ENCODE assay signal across 16 cellular contexts in the genomic region with DNA sequence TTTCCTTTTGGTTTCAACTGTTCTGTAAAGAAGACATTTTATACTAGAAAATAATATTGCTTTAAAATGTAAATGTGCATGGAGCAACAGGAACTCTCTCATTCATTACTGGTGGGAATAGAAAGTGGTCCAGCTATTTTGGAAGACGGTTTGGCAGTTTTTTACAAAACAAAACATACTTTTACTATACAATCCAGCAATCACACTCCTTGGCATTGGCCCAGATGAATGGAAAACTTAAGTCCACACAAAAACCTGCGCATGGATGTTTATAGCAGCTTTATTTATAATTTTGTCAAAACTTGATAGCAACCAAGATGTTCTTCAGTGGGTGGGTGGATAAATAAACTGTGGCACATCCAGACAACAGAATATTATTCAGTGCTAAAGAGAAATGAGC. TPM values are rescaled to one million over a fixed set of nuclear protein-coding genes. Genes with fewer than 3 reads are reported as not detected.
"Had no signal": no experiment of that assay in that cellular context is flagged by ENCODE, and none has a peak within 500 bp of the region (broad histone marks: within the 10 kb centered on the region; RNA-seq: fewer than 3 reads in every experiment).

No MANE protein-coding gene starts in this region.

- H3K4me1 ChIP-seq: right lobe of liver, upper lobe of right lung had no signal

- DNase-seq: activated CD4-positive, alpha-beta T cell treated with anti-CD3 and anti-CD28 coated beads for 4 hours; activated CD8-positive, alpha-beta memory T cell treated with anti-CD3 and anti-CD28 coated beads, Interleukin-2, amount 50 U/mL, for 4 hours; activated CD8-positive, alpha-beta T cell treated with anti-CD3 and anti-CD28 coated beads for 36 hours; activated naive CD8-positive, alpha-beta T cell treated with anti-CD3 and anti-CD28 coated beads, Interleukin-2, amount 10 ng/mL, durations not matched to agents 7 days and 5 days; activated T-cell treated with anti-CD3 and anti-CD28 coated beads, Interleukin-2, amount 50 U/mL, for 72 hours; cortex of kidney; effector CD8-positive, alpha-beta T cell; immature natural killer cell; naive thymus-derived CD4-positive, alpha-beta T cell; right lobe of liver; stimulated activated CD4-positive, alpha-beta T cell treated with anti-CD3 and anti-CD28 coated beads, Interleukin-12 subunit alpha, Interleukin-12 subunit beta, amount 100 ng/mL, for 4 hours; stimulated activated naive CD4-positive, alpha-beta T cell; T1000; upper lobe of right lung had no signal

- H3K4me3 ChIP-seq: right lobe of liver, suprapubic skin, upper lobe of right lung had no signal

- H3K36me3 ChIP-seq: right lobe of liver, suprapubic skin, upper lobe of right lung had no signal

- H3K4me3 Mint-ChIP-seq: activated CD8-positive, alpha-beta T cell treated with anti-CD3 and anti-CD28 coated beads for 36 hours; activated naive CD8-positive, alpha-beta T cell treated with anti-CD3 and anti-CD28 coated beads, Interleukin-2, amount 10 ng/mL, durations not matched to agents 7 days and 5 days; activated T-cell treated with anti-CD3 and anti-CD28 coated beads, Interleukin-2, amount 50 U/mL, for 72 hours; immature natural killer cell had no signal

- H3K27ac Mint-ChIP-seq: activated CD8-positive, alpha-beta T cell treated with anti-CD3 and anti-CD28 coated beads for 36 hours; activated naive CD8-positive, alpha-beta T cell treated with anti-CD3 and anti-CD28 coated beads, Interleukin-2, amount 10 ng/mL, durations not matched to agents 7 days and 5 days; activated T-cell treated with anti-CD3 and anti-CD28 coated beads, Interleukin-2, amount 50 U/mL, for 72 hours; immature natural killer cell; naive thymus-derived CD4-positive, alpha-beta T cell; progenitor cell of endocrine pancreas had no signal

- ATAC-seq: activated CD8-positive, alpha-beta T cell treated with anti-CD3 and anti-CD28 coated beads for 36 hours; naive thymus-derived CD4-positive, alpha-beta T cell had no signal

- H3K9me3 ChIP-seq: right lobe of liver, suprapubic skin, upper lobe of right lung had no signal

- H3K27ac ChIP-seq: right lobe of liver, suprapubic skin, upper lobe of right lung had no signal

- H3K27me3 ChIP-seq: right lobe of liver, suprapubic skin had no signal

- H3K4me1 Mint-ChIP-seq: immature natural killer cell had no signal

- H3K9me3 Mint-ChIP-seq: activated CD8-positive, alpha-beta T cell treated with anti-CD3 and anti-CD28 coated beads for 36 hours; activated naive CD8-positive, alpha-beta T cell treated with anti-CD3 and anti-CD28 coated beads, Interleukin-2, amount 10 ng/mL, durations not matched to agents 7 days and 5 days; activated T-cell treated with anti-CD3 and anti-CD28 coated beads, Interleukin-2, amount 50 U/mL, for 72 hours; immature natural killer cell; naive thymus-derived CD4-positive, alpha-beta T cell had no signal

RNA-seq across cellular contexts. Expression of a gene that starts 49.9 kb away (rescaled TPM):
- total RNA-seq: activated naive CD8-positive, alpha-beta T cell treated with anti-CD3 and anti-CD28 coated beads, Interleukin-2, amount 10 ng/mL, durations not matched to agents 7 days and 5 days had no signal

RNA-seq across cellular contexts. Expression of a gene that starts 58.9 kb away (rescaled TPM):
- total RNA-seq: activated CD8-positive, alpha-beta T cell treated with anti-CD3 and anti-CD28 coated beads for 36 hours; activated naive CD8-positive, alpha-beta T cell treated with anti-CD3 and anti-CD28 coated beads, Interleukin-2, amount 10 ng/mL, durations not matched to agents 7 days and 5 days had no signal
- polyA plus RNA-seq: naive thymus-derived CD4-positive, alpha-beta T cell had no signal
